27 cellular contexts compared by ENCODE assay signal in the genomic region with DNA sequence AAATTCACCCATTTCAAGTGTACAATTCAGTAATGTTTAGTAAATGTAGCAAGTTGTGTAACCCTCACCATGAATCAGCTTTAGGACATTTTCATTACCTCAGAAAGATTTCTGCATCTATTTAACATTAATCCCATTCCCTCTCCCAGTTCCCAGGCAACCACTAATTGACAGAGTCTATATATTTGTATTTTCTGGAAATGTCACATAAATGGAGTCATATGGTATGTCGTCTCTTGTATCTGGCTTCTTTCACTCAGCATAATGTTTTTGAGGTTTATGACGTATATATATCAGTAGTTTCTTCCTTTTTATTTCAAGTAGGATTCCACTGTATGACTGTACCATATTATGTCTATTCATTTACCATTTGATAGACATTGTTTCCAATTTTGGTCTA.
DNase-seq lines count a peak whose midpoint lies in the region; TF ChIP-seq lines count a peak whose summit lies in the region.
"Had no signal": no experiment of that assay in that cellular context is flagged by ENCODE, and none has a peak within 500 bp of the region (broad histone marks: within the 10 kb centered on the region; RNA-seq: fewer than 3 reads in every experiment).

No MANE protein-coding gene starts in this region.

- no peak overlapping the region for H3K4me2 ChIP-seq in SK-N-SH

- H3K4me1 ChIP-seq in SK-N-SH (ENCODE audit: control insufficient read depth in 1 of 2, insufficient read depth in 2 of 2, low read depth in 1 of 2, low read length in 1 of 2): peaks cover 11 to 19% of the 10 kb centered on the region in 2 experiments; a peak in 3 of 4 replicates
- H3K4me1 ChIP-seq in tibial nerve: peaks cover 0 to 9% (median 0%) of the 10 kb centered on the region in 4 donors
- H3K4me1 ChIP-seq: Caco-2, HAP-1, SJSA1 had no signal

- no peaks in the 10 kb centered on the region for H3K27me3 Mint-ChIP-seq in type B pancreatic cell
- H3K27me3 Mint-ChIP-seq: activated CD4-positive, alpha-beta memory T cell treated with anti-CD3 and anti-CD28 coated beads for 36 hours; activated naive CD8-positive, alpha-beta T cell; activated T-helper 17 cell treated with anti-CD3 and anti-CD28 coated beads, Interleukin-2, amount 50 U/mL, for 72 hours; effector memory CD8-positive, alpha-beta T cell; naive thymus-derived CD8-positive, alpha-beta T cell; stimulated activated naive CD8-positive, alpha-beta T cell treated with anti-CD3 and anti-CD28 coated beads, Interleukin-15, Interleukin-2, amounts not matched to agents 100 ng/mL and 50 ng/mL, for 24 hours had no signal

- peaks cover 5% of the 10 kb centered on the region for H3K4me1 Mint-ChIP-seq in type B pancreatic cell (ENCODE audit: unreplicated experiment)
- H3K4me1 Mint-ChIP-seq: activated T-helper 17 cell treated with anti-CD3 and anti-CD28 coated beads, Interleukin-2, amount 50 U/mL, for 72 hours had no signal

- H3K9me3 Mint-ChIP-seq in type B pancreatic cell: no peaks in the 10 kb centered on the region
- H3K9me3 Mint-ChIP-seq: activated T-helper 17 cell treated with anti-CD3 and anti-CD28 coated beads, Interleukin-2, amount 50 U/mL, for 72 hours; effector memory CD8-positive, alpha-beta T cell; T-helper 1 cell treated with Interleukin-12 subunit alpha and Interleukin-12 subunit beta and Interleukin-4 antibody, amounts not matched to agents 30 μg/mL and 1 μg/mL, for 36 hours had no signal

- POLR2A ChIA-PET in SK-N-SH (lab: Yijun Ruan, JAX): no interaction called here

- H3K36me3 Mint-ChIP-seq in type B pancreatic cell: peaks cover 10% of the 10 kb centered on the region

- H3K27ac ChIP-seq in SK-N-SH (ENCODE audit: low read depth in 2 of 2, low read length in 1 of 2): peak overlapping the region; percentile 67 to 84
- H3K27ac ChIP-seq in dorsolateral prefrontal cortex: no peak overlapping the region
- H3K27ac ChIP-seq in tibial nerve: no peak overlapping the region
- H3K27ac ChIP-seq: body of pancreas, HL-60, SJSA1, skin epidermis had no signal

- 10% methylated on average over 2 of the region's 2 CpGs for WGBS in SK-N-SH (ENCODE audit: low lambda C conversion rate)
- 84 to 87% methylated on average over 2 of the region's 2 CpGs for WGBS in tibial nerve, 2 donors

- peak; percentile 25 for DNase-seq in EH (ENCODE audit: low read depth)
- peak; percentile 55 for DNase-seq in SK-N-SH
- peak; percentile 6 for DNase-seq in epithelial cell of proximal tubule (ENCODE audit: low read depth)
- peak; percentile 61 for DNase-seq in renal cortical epithelial cell (ENCODE audit: low read depth)
- no peak for DNase-seq in type B pancreatic cell (ENCODE audit: extremely low spot score, unreplicated experiment)
- DNase-seq in dorsolateral prefrontal cortex: no peak
- DNase-seq in tibial nerve (ENCODE audit: low spot score in 2 of 2): no peak
- DNase-seq: activated CD4-positive, alpha-beta memory T cell treated with anti-CD3 and anti-CD28 coated beads for 36 hours; activated CD4-positive, CD25-positive, alpha-beta regulatory T cell treated with anti-CD3 and anti-CD28 coated beads, Interleukin-2, amount 50 U/mL, for 72 hours; activated CD8-positive, alpha-beta memory T cell treated with anti-CD3 and anti-CD28 coated beads, Interleukin-2, amount 50 U/mL, for 4 hours; body of pancreas; C1 segment of cervical spinal cord; Caco-2; effector memory CD8-positive, alpha-beta T cell; Kasumi-1; naive thymus-derived CD8-positive, alpha-beta T cell; NCI-H146; nucleus accumbens; RPMI8226 had no signal

- no peaks in the 10 kb centered on the region for H3K9me2 ChIP-seq in SK-N-SH

- H3K9me3 ChIP-seq in SK-N-SH: no peaks in the 10 kb centered on the region
- peaks cover 0 to 10% (median 0%) of the 10 kb centered on the region in 4 donors for H3K9me3 ChIP-seq in tibial nerve
- H3K9me3 ChIP-seq: body of pancreas, Caco-2, HAP-1, SJSA1 had no signal

- TF ChIP-seq CTCF in SK-N-SH (IDR thresholded peaks at IDR 0.05) (no peak), epithelial cell of proximal tubule (conservative IDR thresholded peaks at IDR 0.05; ENCODE audit: low read depth, low read length) (no peak), type B pancreatic cell (conservative IDR thresholded peaks at IDR 0.05) (no peak), dorsolateral prefrontal cortex (IDR thresholded peaks at IDR 0.05 in 54 of 56, conservative IDR thresholded peaks at IDR 0.05 in 2 of 56; ENCODE audit: low read depth in 1 of 56, partially characterized antibody in 56 of 56) (no peak), tibial nerve (IDR thresholded peaks at IDR 0.05) (no peak)

- intact Hi-C loops in dorsolateral prefrontal cortex (cut with DNase I): no loop called here

- TF ChIP-seq EP300 in SK-N-SH (IDR thresholded peaks at IDR 0.05; ENCODE audit: borderline replicate concordance in 1 of 2, low read depth in 1 of 2, low read length in 1 of 2) (peak; percentile 59 to 93; a peak in 3 of 4 replicates), tibial nerve (IDR thresholded peaks at IDR 0.05) (no peak)

- no peak overlapping the region for H2AFZ ChIP-seq in SK-N-SH (ENCODE audit: low read depth)

- TF ChIP-seq RAD21 in SK-N-SH (IDR thresholded peaks at IDR 0.05; ENCODE audit: low read length): no peak; the same call in 1 of the 2 replicates

- H3K4me3 Mint-ChIP-seq in type B pancreatic cell: no peak overlapping the region
- H3K4me3 Mint-ChIP-seq: activated CD4-positive, alpha-beta memory T cell treated with anti-CD3 and anti-CD28 coated beads for 36 hours; activated naive CD8-positive, alpha-beta T cell; activated T-helper 17 cell treated with anti-CD3 and anti-CD28 coated beads, Interleukin-2, amount 50 U/mL, for 72 hours; effector memory CD8-positive, alpha-beta T cell; naive thymus-derived CD8-positive, alpha-beta T cell; stimulated activated naive CD8-positive, alpha-beta T cell treated with anti-CD3 and anti-CD28 coated beads, Interleukin-15, Interleukin-2, amounts not matched to agents 100 ng/mL and 50 ng/mL, for 24 hours; T-helper 1 cell treated with Interleukin-12 subunit alpha and Interleukin-12 subunit beta and Interleukin-4 antibody, amounts not matched to agents 30 μg/mL and 1 μg/mL, for 36 hours had no signal

- no peak for TF ChIP-seq POLR2A in tibial nerve (IDR thresholded peaks at IDR 0.05)

- no peaks in the 10 kb centered on the region for H3K27me3 ChIP-seq in SK-N-SH (ENCODE audit: insufficient read depth)
- no peaks in the 10 kb centered on the region for H3K27me3 ChIP-seq in dorsolateral prefrontal cortex
- no peaks in the 10 kb centered on the region for H3K27me3 ChIP-seq in tibial nerve
- H3K27me3 ChIP-seq: body of pancreas, SJSA1 had no signal

- CTCF ChIA-PET in SK-N-SH (lab: Yijun Ruan, JAX): interaction anchor here (1.1 to 2.8 kb wide), 5 partner anchors 14 to 160 kb away, joined by 3 to 16 read pairs (median 5); no protein-coding TSS in a partner anchor

- H3K36me3 ChIP-seq in SK-N-SH (replicated peaks in 1 of 2; ENCODE audit: control insufficient read depth in 1 of 2, insufficient read depth in 2 of 2, low read length in 1 of 2) (peaks cover 15 to 28% of the 10 kb centered on the region in 2 experiments), tibial nerve (peaks cover 0 to 16% (median 0%) of the 10 kb centered on the region in 3 donors)
- H3K36me3 ChIP-seq: HAP-1, SJSA1 had no signal

- peaks cover 12% of the 10 kb centered on the region for H3F3A ChIP-seq in SK-N-SH (replicated peaks; ENCODE audit: insufficient read depth)

- no peak overlapping the region for H3K27ac Mint-ChIP-seq in type B pancreatic cell
- H3K27ac Mint-ChIP-seq: activated CD4-positive, alpha-beta memory T cell treated with anti-CD3 and anti-CD28 coated beads for 36 hours; activated naive CD8-positive, alpha-beta T cell; activated T-helper 17 cell treated with anti-CD3 and anti-CD28 coated beads, Interleukin-2, amount 50 U/mL, for 72 hours; effector memory CD8-positive, alpha-beta T cell; naive thymus-derived CD8-positive, alpha-beta T cell; stimulated activated naive CD8-positive, alpha-beta T cell treated with anti-CD3 and anti-CD28 coated beads, Interleukin-15, Interleukin-2, amounts not matched to agents 100 ng/mL and 50 ng/mL, for 24 hours; T-helper 1 cell treated with Interleukin-12 subunit alpha and Interleukin-12 subunit beta and Interleukin-4 antibody, amounts not matched to agents 30 μg/mL and 1 μg/mL, for 36 hours had no signal

- no peaks in the 10 kb centered on the region for H4K20me1 ChIP-seq in SK-N-SH (ENCODE audit: insufficient read depth)

- peaks cover 30% of the 10 kb centered on the region for H3K79me2 ChIP-seq in SK-N-SH (ENCODE audit: insufficient read depth)

- H3K4me3 ChIP-seq in SK-N-SH (ENCODE audit: low read depth in 2 of 2, low read length in 1 of 2) (no peak overlapping the region), epithelial cell of proximal tubule (ENCODE audit: low read depth, low read length) (no peak overlapping the region), dorsolateral prefrontal cortex (no peak overlapping the region), tibial nerve (no peak overlapping the region)
- H3K4me3 ChIP-seq: body of pancreas, HAP-1, SJSA1, skin epidermis had no signal

- peak overlapping the region; percentile 38; the same call in 1 of the 2 replicates for H3K9ac ChIP-seq in SK-N-SH

TF ChIP-seq in SK-N-SH, 30 proteins besides CTCF, POLR2A, EP300 and RAD21 (continues in another document):
- TF ChIP-seq RXRA (IDR thresholded peaks at IDR 0.05; ENCODE audit: borderline replicate concordance, low read depth) (no peak), EZH2phosphoT487 (IDR thresholded peaks at IDR 0.05; ENCODE audit: borderline replicate concordance, low read depth) (no peak), FOXM1 (IDR thresholded peaks at IDR 0.05; ENCODE audit: low read depth) (peak; percentile 60; the same call in 1 of the 2 replicates), FOSL2 (IDR thresholded peaks at IDR 0.05; ENCODE audit: borderline replicate concordance, low read depth) (0 out of 2 replicates have a peak, but pooled peaks have one; percentile 51)
- TF ChIP-seq, protein P1, sequence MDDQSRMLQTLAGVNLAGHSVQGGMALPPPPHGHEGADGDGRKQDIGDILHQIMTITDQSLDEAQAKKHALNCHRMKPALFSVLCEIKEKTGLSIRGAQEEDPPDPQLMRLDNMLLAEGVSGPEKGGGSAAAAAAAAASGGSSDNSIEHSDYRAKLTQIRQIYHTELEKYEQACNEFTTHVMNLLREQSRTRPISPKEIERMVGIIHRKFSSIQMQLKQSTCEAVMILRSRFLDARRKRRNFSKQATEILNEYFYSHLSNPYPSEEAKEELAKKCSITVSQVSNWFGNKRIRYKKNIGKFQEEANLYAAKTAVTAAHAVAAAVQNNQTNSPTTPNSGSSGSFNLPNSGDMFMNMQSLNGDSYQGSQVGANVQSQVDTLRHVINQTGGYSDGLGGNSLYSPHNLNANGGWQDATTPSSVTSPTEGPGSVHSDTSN (IDR thresholded peaks at IDR 0.05): peak; percentile 86

Comparison
In these comparisons a context has a peak if more than half of its experiments do, and no peak if none do; other contexts are left out.
1. DNase-seq: peak in EH (single experiment), SK-N-SH (single experiment), epithelial cell of proximal tubule (single experiment) and renal cortical epithelial cell (single experiment); none in type B pancreatic cell (single experiment), dorsolateral prefrontal cortex (0 of 10) and tibial nerve (0 of 2).
2. H3K27ac ChIP-seq: peak in SK-N-SH (2 of 2); none in dorsolateral prefrontal cortex (0 of 59) and tibial nerve (0 of 4).